ENCODE assay signal across 21 cellular contexts in the genomic region with DNA sequence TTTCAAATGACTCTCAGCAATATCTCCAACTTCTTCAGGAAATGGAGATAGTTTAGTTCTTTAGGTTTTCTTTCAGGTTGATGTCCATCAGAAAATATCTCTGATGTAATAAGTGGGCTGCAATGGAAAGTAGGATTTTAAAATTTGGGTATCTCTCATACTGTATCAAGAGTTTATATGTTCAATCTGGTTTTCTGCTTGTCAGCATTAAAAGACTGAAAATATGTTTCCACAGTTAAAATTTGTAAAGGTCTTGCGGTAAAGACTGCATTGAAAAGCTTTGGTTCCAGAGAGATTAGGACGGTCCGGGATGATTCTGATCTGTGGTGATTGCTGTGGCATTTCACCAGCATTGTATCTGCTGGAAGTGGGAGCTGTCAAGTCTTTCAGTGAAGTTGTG.
"Had no signal": no experiment of that assay in that cellular context is flagged by ENCODE, and none has a peak within 500 bp of the region (broad histone marks: within the 10 kb centered on the region; RNA-seq: fewer than 3 reads in every experiment).

No MANE protein-coding gene starts in this region.

- ATAC-seq: foreskin keratinocyte, heart right ventricle, left cardiac atrium, left lung, left ventricle myocardium superior, lower lobe of right lung, mucosa of descending colon had no signal

- DNase-seq: dermis blood vessel endothelial cell; effector CD4-positive, alpha-beta T cell; effector memory CD4-positive, alpha-beta T cell; foreskin keratinocyte; heart right ventricle; hippocampal formation; left cardiac atrium; left lung; left ventricle myocardium superior; lower lobe of right lung; mesenchymal stem cell; mucosa of descending colon had no signal

- H3K27ac ChIP-seq: coronary artery, dorsolateral prefrontal cortex, esophagus muscularis mucosa, foreskin keratinocyte, heart right ventricle, left lung, lower lobe of right lung had no signal

- H3K36me3 ChIP-seq: esophagus muscularis mucosa, heart right ventricle, left lung, lower lobe of right lung had no signal

- H3K27me3 ChIP-seq: esophagus muscularis mucosa, foreskin keratinocyte, left lung had no signal

- H3K4me3 ChIP-seq: coronary artery, esophagus muscularis mucosa, heart right ventricle, left lung, lower lobe of right lung, mucosa of descending colon had no signal

- H3K9me3 Mint-ChIP-seq: mesothelial cell of epicardium had no signal

- H3K4me1 ChIP-seq: esophagus muscularis mucosa, foreskin keratinocyte, heart right ventricle, left lung, lower lobe of right lung had no signal

- H3K4me3 Mint-ChIP-seq: mesothelial cell of epicardium had no signal

- H3K36me3 Mint-ChIP-seq: mesothelial cell of epicardium had no signal

- H3K9me3 ChIP-seq: esophagus muscularis mucosa, heart right ventricle, left lung, lower lobe of right lung, mucosa of descending colon had no signal

- H3K27ac Mint-ChIP-seq: mesothelial cell of epicardium had no signal

- FAIRE-seq: colon, endothelial cell of umbilical vein, frontal cortex, islet of Langerhans, keratinocyte had no signal
